8 cellular contexts compared by ENCODE assay signal in the genomic region with DNA sequence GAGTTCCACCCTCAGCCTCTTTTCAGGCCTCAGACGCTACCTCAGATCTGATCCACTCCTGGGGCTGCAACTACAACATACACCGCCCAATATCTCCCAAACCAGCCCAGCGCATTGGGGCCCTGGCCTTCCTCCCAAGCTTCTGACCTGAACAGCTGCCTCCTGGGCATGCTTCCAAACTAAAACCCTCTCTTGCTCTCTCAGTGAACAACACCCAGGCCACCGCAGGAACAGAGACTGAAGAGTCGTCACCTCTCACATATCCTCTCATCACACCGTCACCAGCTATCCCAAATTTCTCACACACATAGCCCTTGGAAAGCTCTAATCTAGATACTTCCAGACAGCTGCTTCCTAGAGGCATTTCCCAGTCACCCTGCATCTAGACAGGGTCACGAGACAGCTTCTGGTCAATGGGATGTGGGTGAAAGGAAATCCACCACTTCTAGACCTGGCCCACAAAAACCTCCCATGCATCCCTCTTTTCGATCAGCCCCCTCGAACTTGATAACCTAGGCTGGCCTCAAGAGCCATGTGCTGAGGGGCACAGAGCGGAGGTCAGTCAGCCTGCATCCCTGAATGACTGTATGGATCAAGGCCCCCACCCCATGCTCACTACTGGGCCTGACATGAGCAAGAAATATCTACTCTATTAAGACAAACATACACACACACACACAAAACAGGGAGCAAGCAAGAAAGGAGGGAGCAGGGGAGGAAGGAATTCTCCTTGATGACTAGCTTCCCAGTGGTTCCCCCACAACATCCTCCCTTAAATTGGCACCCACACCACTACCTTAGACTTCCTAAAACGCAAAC. TPM values are rescaled to one million over a fixed set of nuclear protein-coding genes. Genes with fewer than 3 reads are reported as not detected.
DNase-seq lines count a peak whose midpoint lies in the region; TF ChIP-seq lines count a peak whose summit lies in the region.

No MANE protein-coding gene starts in this region.

- no peak overlapping the region for H3K27ac Mint-ChIP-seq in neural crest cell (ENCODE audit: unreplicated experiment)

- peak overlapping the region in 20 of 59 donors; percentile 62 to 85 (median 77) for H3K4me3 ChIP-seq in dorsolateral prefrontal cortex

- no peaks in the 10 kb centered on the region for H3K27me3 ChIP-seq in dorsolateral prefrontal cortex

- H3K27ac ChIP-seq in dorsolateral prefrontal cortex: peak overlapping the region in 9 of 59 donors; percentile 4 to 91 (median 72)

- peaks cover 3% of the 10 kb centered on the region for H3K9me3 Mint-ChIP-seq in neural crest cell

- TF ChIP-seq CTCF in neural crest cell (conservative IDR thresholded peaks at IDR 0.05) (no peak), dorsolateral prefrontal cortex (IDR thresholded peaks at IDR 0.05 in 54 of 56, conservative IDR thresholded peaks at IDR 0.05 in 2 of 56; ENCODE audit: low read depth in 1 of 56, partially characterized antibody in 56 of 56) (no peak)

- H3K4me3 Mint-ChIP-seq in neural crest cell: peak overlapping the region; percentile 28

- intact Hi-C loops in dorsolateral prefrontal cortex (cut with DNase I): no loop called here

- H3K36me3 Mint-ChIP-seq in neural crest cell (ENCODE audit: low read depth): peaks cover 9% of the 10 kb centered on the region

- DNase-seq in DMS 273 treated with DMSO at 0.1 percent for 48 hours (lab: John Stamatoyannopoulos, UW) (peak; percentile 43), NCI-H510A (lab: John Stamatoyannopoulos, UW) (peak; percentile 13), dermis microvascular lymphatic vessel endothelial cell (ENCODE audit: low read depth in 2 of 2) (peak; percentile 76 to 87), neural crest cell (ENCODE audit: low read depth, low spot score) (no peak), dorsolateral prefrontal cortex (no peak), GOT3 (lab: John Stamatoyannopoulos, UW) (no peak)
- no peak for DNase-seq in stimulated activated CD4-positive, alpha-beta T cell treated with anti-CD3 and anti-CD28 coated beads, Interleukin-4, amount 100 ng/mL, for 1 hour
- DNase-seq in stimulated activated CD4-positive, alpha-beta T cell treated with anti-CD3 and anti-CD28 coated beads, Interleukin-4, amount 100 ng/mL, for 24 hours: no peak

- H3K27me3 Mint-ChIP-seq in neural crest cell (ENCODE audit: low read depth): peaks cover 46% of the 10 kb centered on the region

- no peaks in the 10 kb centered on the region for H3K4me1 Mint-ChIP-seq in neural crest cell

RNA-seq across cellular contexts. Expression of a gene that starts 1.8 kb away (rescaled TPM):
- 57.0 and 75.4 TPM in 2 replicates for total RNA-seq in dermis microvascular lymphatic vessel endothelial cell
- total RNA-seq in neural crest cell: 2.7 and 2.9 TPM in 2 replicates
- total RNA-seq in dorsolateral prefrontal cortex: 10 to 100 TPM in 71 of 120 experiments, 1 to 10 TPM in 49; 4.2 to 27.1 (median 10.4) TPM

Comparison
In these comparisons a context has a peak if more than half of its experiments do, and no peak if none do; other contexts are left out.
1. DNase-seq: peak in DMS 273 treated with DMSO at 0.1 percent for 48 hours (single experiment), NCI-H510A (single experiment) and dermis microvascular lymphatic vessel endothelial cell (2 of 2); none in neural crest cell (single experiment), stimulated activated CD4-positive, alpha-beta T cell treated with anti-CD3 and anti-CD28 coated beads, Interleukin-4, amount 100 ng/mL, for 1 hour (single experiment), stimulated activated CD4-positive, alpha-beta T cell treated with anti-CD3 and anti-CD28 coated beads, Interleukin-4, amount 100 ng/mL, for 24 hours (single experiment), dorsolateral prefrontal cortex (0 of 10) and GOT3 (single experiment).